Comparison of ENCODE assay signal across 29 cellular contexts in genomic region chr10:91603173-91603572, GRCh38. TPM values are rescaled to one million over a fixed set of nuclear protein-coding genes. Genes with fewer than 3 reads are reported as not detected.
DNase-seq lines count a peak whose midpoint lies in the region; ATAC-seq, FAIRE-seq and TF ChIP-seq lines count a peak whose summit lies in the region.
"Had no signal": no experiment of that assay in that cellular context is flagged by ENCODE, and none has a peak within 500 bp of the region (broad histone marks: within the 10 kb centered on the region; RNA-seq: fewer than 3 reads in every experiment).

No MANE protein-coding gene starts in this region.

- no peak for FAIRE-seq in K562 (lab: Jason Lieb, UNC)
- no peak for FAIRE-seq in HepG2 (lab: Jason Lieb, UNC)
- FAIRE-seq: endometrium, GM12891, H54 had no signal

- H3K27ac ChIP-seq in ACC112 (ENCODE audit: low read depth, low read length), result peak overlapping the region; percentile 83; the same call in 1 of the 2 replicates
- no peak overlapping the region for H3K27ac ChIP-seq in K562 (ENCODE audit: extremely low read depth, low read depth, low read length)
- H3K27ac ChIP-seq in HepG2 (ENCODE audit: extremely low read length, insufficient read depth, low read length), result no peak overlapping the region
- H3K27ac ChIP-seq in sigmoid colon, result peak overlapping the region in 3 of 4 donors; percentile 19 to 69 (median 65)
- H3K27ac ChIP-seq: dorsolateral prefrontal cortex, HL-60, SK-N-MC, upper lobe of left lung had no signal

- intact Hi-C loops in K562 (cut with micrococcal nuclease) (no loop called here), HepG2 (cut with micrococcal nuclease; ENCODE audit: unreplicated experiment) (no loop called here), sigmoid colon (cut with DNase I) (no loop called here)

- no peak for TF ChIP-seq RAD21 in K562 (CRISPR knock-in tag; conservative IDR thresholded peaks at IDR 0.05 in 1 of 2, IDR thresholded peaks at IDR 0.05 in 1 of 2)
- TF ChIP-seq RAD21 in HepG2 (CRISPR knock-in tag; IDR thresholded peaks at IDR 0.05), result no peak

- DNase-seq in K562 (ENCODE audit: extremely low read depth in 1 of 4, low spot score in 3 of 4) (no peak), HepG2 (ENCODE audit: low spot score) (no peak), sigmoid colon (no peak), DMS79 treated with DMSO at 0.1 percent for 48 hours (lab: John Stamatoyannopoulos, UW) (no peak), DMS114 treated with DMSO at 0.1 percent for 48 hours (lab: John Stamatoyannopoulos, UW; ENCODE audit: unreplicated experiment) (no peak)
- no peak for DNase-seq in activated CD8-positive, alpha-beta memory T cell treated with anti-CD3 and anti-CD28 coated beads for 24 hours
- DNase-seq: activated CD4-positive, CD25-positive, alpha-beta regulatory T cell; activated naive CD4-positive, alpha-beta T cell; activated naive CD8-positive, alpha-beta T cell treated with anti-CD3 and anti-CD28 coated beads, Interleukin-2, amount 50 U/mL, for 24 hours; activated T-cell treated with anti-CD3 and anti-CD28 coated beads, Interleukin-2, amount 50 U/mL, for 72 hours; CD4-positive, alpha-beta memory T cell; cerebellar nuclear complex; DMS 273 treated with DMSO at 0.1 percent for 48 hours; dorsolateral prefrontal cortex; MV-4-11; NCI-H1436; NCI-H2081 treated with DMSO at 0.1 percent for 48 hours; NCI-H2227 treated with DMSO at 0.1 percent for 48 hours; NCI-H526; upper lobe of left lung had no signal

- H3K79me2 ChIP-seq in ACC112 (ENCODE audit: control insufficient read depth, insufficient read depth, low read length, unreplicated experiment), result no peaks in the 10 kb centered on the region
- no peaks in the 10 kb centered on the region for H3K79me2 ChIP-seq in K562 (ENCODE audit: control insufficient read depth, insufficient read depth, low read length)
- H3K79me2 ChIP-seq in HepG2 (ENCODE audit: insufficient read depth, low read length), result no peaks in the 10 kb centered on the region

- H3K27me3 ChIP-seq in ACC112 (ENCODE audit: insufficient read depth, low read length), result no peaks in the 10 kb centered on the region
- no peaks in the 10 kb centered on the region for H3K27me3 ChIP-seq in K562 (ENCODE audit: control insufficient read depth in 2 of 2, insufficient read depth in 2 of 2, low read length in 2 of 2)
- no peaks in the 10 kb centered on the region for H3K27me3 ChIP-seq in HepG2 (ENCODE audit: control insufficient read depth in 1 of 2, insufficient read depth in 2 of 2, low read length in 2 of 2)
- no peaks in the 10 kb centered on the region for H3K27me3 ChIP-seq in sigmoid colon
- H3K27me3 ChIP-seq: dorsolateral prefrontal cortex, gastroesophageal sphincter, upper lobe of left lung had no signal

- H3K4me2 ChIP-seq in K562 (ENCODE audit: insufficient read depth, low read length), result no peak overlapping the region
- no peak overlapping the region for H3K4me2 ChIP-seq in HepG2 (ENCODE audit: low read depth, low read length)

- H3K4me1 ChIP-seq in ACC112 (ENCODE audit: control insufficient read depth, insufficient read depth, low read length, unreplicated experiment) (peaks cover 51% of the 10 kb centered on the region), K562 (replicated peaks in 1 of 2; ENCODE audit: control insufficient read depth in 2 of 2, insufficient read depth in 2 of 2, low read length in 2 of 2) (peaks cover 0 to 10% of the 10 kb centered on the region in 2 experiments; a peak in 4 of 5 replicates), HepG2 (ENCODE audit: insufficient read depth, low read length) (peaks cover 35% of the 10 kb centered on the region), sigmoid colon (peaks cover 0 to 50% (median 38%) of the 10 kb centered on the region in 4 donors)

- H3K36me3 ChIP-seq in ACC112 (ENCODE audit: insufficient read depth, low read length), result no peaks in the 10 kb centered on the region
- H3K36me3 ChIP-seq in K562 (ENCODE audit: control insufficient read depth, insufficient read depth, low read length), result no peaks in the 10 kb centered on the region
- no peaks in the 10 kb centered on the region for H3K36me3 ChIP-seq in HepG2 (replicated peaks in 1 of 2; ENCODE audit: control insufficient read depth in 1 of 2, insufficient read depth in 2 of 2, low read length in 2 of 2)
- H3K36me3 ChIP-seq in sigmoid colon, result no peaks in the 10 kb centered on the region
- H3K36me3 ChIP-seq: gastroesophageal sphincter, upper lobe of left lung had no signal

- BruUV-seq in K562 (replicated peaks; lab: Mats Ljungman, UMichigan) (no TSS peak), HepG2 (replicated peaks; lab: Mats Ljungman, UMichigan) (no TSS peak)

- H3K9me3 ChIP-seq in K562 (replicated peaks; ENCODE audit: control insufficient read depth, insufficient read depth, low read depth, low read length), result peaks cover 22% of the 10 kb centered on the region
- peaks cover 21% of the 10 kb centered on the region for H3K9me3 ChIP-seq in HepG2 (ENCODE audit: low read length)
- no peaks in the 10 kb centered on the region for H3K9me3 ChIP-seq in sigmoid colon
- H3K9me3 ChIP-seq: gastroesophageal sphincter had no signal

- H4K20me1 ChIP-seq in K562 (replicated peaks; ENCODE audit: control insufficient read depth, insufficient read depth, low read length), result no peaks in the 10 kb centered on the region
- H4K20me1 ChIP-seq in HepG2 (ENCODE audit: insufficient read depth, low read length), result no peaks in the 10 kb centered on the region

- 8% methylated on average over 1 of the region's 1 CpG for WGBS in K562 (ENCODE audit: insufficient coverage, low coverage, missing lambda C conversion rate)
- 57% methylated on average over 1 of the region's 1 CpG for WGBS in HepG2 (ENCODE audit: low lambda C conversion rate)
- WGBS in sigmoid colon, 2 donors, result 91 to 94% methylated on average over 1 of the region's 1 CpG

- TF ChIP-seq CTCF in K562 (IDR thresholded peaks at IDR 0.05 in 2 of 3, conservative IDR thresholded peaks at IDR 0.05 in 1 of 3; ENCODE audit: insufficient read depth in 2 of 3, low read depth in 1 of 3, low read length in 3 of 3) (no peak), HepG2 (CRISPR knock-in tag; IDR thresholded peaks at IDR 0.05) (no peak), sigmoid colon (IDR thresholded peaks at IDR 0.05) (no peak)

- POLR2A ChIA-PET in K562 (lab: Yijun Ruan, JAX), result interaction anchor here (1.2 to 1.6 kb wide), 2 partner anchors 9 to 10 kb away, joined by 3 to 6 read pairs; no protein-coding TSS in a partner anchor
- POLR2A ChIA-PET in HepG2 (lab: Yijun Ruan, JAX), result no interaction called here

- TF ChIP-seq POLR2A in K562 (conservative IDR thresholded peaks at IDR 0.05) (no peak), HepG2 (IDR thresholded peaks at IDR 0.05; ENCODE audit: insufficient read depth in 1 of 2, low read depth in 2 of 2, low read length in 2 of 2) (no peak), sigmoid colon (IDR thresholded peaks at IDR 0.05) (no peak)

- in situ Hi-C loops in K562 (cut with MboI) (no loop called here), HepG2 (cut with HindIII; ENCODE audit: extremely low pct_ligation_motif_present, low pct_unique_long_range_greater_than_20kb) (no loop called here)

- no peak for ATAC-seq in K562
- ATAC-seq in HepG2, result no peak
- no peak for ATAC-seq in GM21619 (IDR thresholded peaks at IDR 0.05; ENCODE audit: unreplicated experiment)
- ATAC-seq: activated naive CD8-positive, alpha-beta T cell treated with anti-CD3 and anti-CD28 coated beads, Interleukin-2, amount 50 U/mL, for 24 hours; activated T-cell treated with anti-CD3 and anti-CD28 coated beads, Interleukin-2, amount 50 U/mL, for 72 hours; gastroesophageal sphincter; stimulated activated effector memory CD8-positive, alpha-beta T cell treated with anti-CD3 and anti-CD28 coated beads, Interleukin-12 subunit alpha, Interleukin-12 subunit beta, amount 100 ng/mL, for 72 hours had no signal

- CTCF ChIA-PET in K562 (lab: Yijun Ruan, JAX; ENCODE audit: low intra/inter-chr PET ratio), result no interaction called here
- CTCF ChIA-PET in HepG2 (lab: Yijun Ruan, JAX; ENCODE audit: low intra/inter-chr PET ratio, low total read pairs), result no interaction called here

- no peak for TF ChIP-seq EP300 in K562 (IDR thresholded peaks at IDR 0.05; ENCODE audit: low read length)
- no peak for TF ChIP-seq EP300 in HepG2 (IDR thresholded peaks at IDR 0.05; ENCODE audit: low read depth in 2 of 2, low read length in 2 of 2)
- no peak for TF ChIP-seq EP300 in HepG2 (CRISPR knock-in tag; IDR thresholded peaks at IDR 0.05; ENCODE audit: borderline replicate concordance)
- TF ChIP-seq EP300 in sigmoid colon (IDR thresholded peaks at IDR 0.05), result no peak

- H2AFZ ChIP-seq in ACC112 (ENCODE audit: low read length, unreplicated experiment) (no peak overlapping the region), K562 (ENCODE audit: low read depth, low read length) (no peak overlapping the region), HepG2 (ENCODE audit: low read length) (no peak overlapping the region)

- no peaks in the 10 kb centered on the region for H3K9me1 ChIP-seq in K562 (ENCODE audit: control insufficient read depth, insufficient read depth, low read length)

- H3K4me3 ChIP-seq in ACC112 (ENCODE audit: low read depth, low read length), result no peak overlapping the region
- no peak overlapping the region for H3K4me3 ChIP-seq in K562
- H3K4me3 ChIP-seq in HepG2 (replicated peaks in 1 of 3; ENCODE audit: insufficient read depth in 1 of 3, low read depth in 2 of 3, low read length in 3 of 3), result no peak overlapping the region
- no peak overlapping the region for H3K4me3 ChIP-seq in sigmoid colon
- H3K4me3 ChIP-seq: dorsolateral prefrontal cortex, gastroesophageal sphincter, SK-N-MC, upper lobe of left lung had no signal

- H3K9ac ChIP-seq in K562 (ENCODE audit: insufficient read depth in 1 of 2, low read depth in 2 of 2, low read length in 2 of 2) (no peak overlapping the region), HepG2 (ENCODE audit: insufficient read depth, low read depth, low read length) (no peak overlapping the region)

RNA-seq across cellular contexts. Expression of gene PPP1R3C, which starts 29.7 kb away (rescaled TPM):
- not detected in 2 replicates for total RNA-seq in K562 (2011; cell fraction: chromatin; rRNA removed; ENCODE audit: low replicate concordance)
- 0.26 TPM in 1 of 2 replicates, not detected in the other for total RNA-seq in K562 (2011; cell fraction: nucleolus; rRNA removed)
- total RNA-seq in K562 (2011; cell fraction: nucleoplasm; rRNA removed), result 0.15 TPM in 1 of 2 replicates, not detected in the other
- 0.08 TPM in 1 of 2 replicates, not detected in the other for total RNA-seq in K562 (2014; rRNA removed)
- total RNA-seq in K562 (2014; rRNA removed; fragmentation: Illumina TruSeq; extraction: Trizol), result 0.10 and 0.11 TPM in 2 replicates
- not detected in 2 replicates for total RNA-seq in K562 (2015; rRNA removed; fragmentation: Illumina TruSeq; extraction: Trizol)
- 0.24 TPM in 1 of 2 replicates, not detected in the other for total RNA-seq in K562 (2021)
- 0.06 and 4.5 TPM in 2 replicates for polyA plus RNA-seq in K562 (2011; rRNA removed)
- polyA plus RNA-seq in K562 (2011; cell fraction: cytosol; rRNA removed), result 3.0 TPM in 1 of 2 replicates, not detected in the other
- polyA plus RNA-seq in K562 (2011; cell fraction: nucleus; rRNA removed), result 0.14 and 4.2 TPM in 2 replicates
- 0.12 and 0.69 TPM in 2 replicates for polyA plus RNA-seq in K562 (2012)
- polyA plus RNA-seq in K562 (2014; fragmentation: Illumina TruSeq; extraction: Trizol), result 0.10 TPM in 2 replicates
- polyA plus RNA-seq in K562 (2014; fragmentation: Nextera tagmentation; extraction: Ambion mirVana), result under 1 TPM; 0.13 to 0.14 TPM
- 0.07 TPM in 1 of 2 replicates, not detected in the other for polyA plus RNA-seq in K562 (2014; rRNA removed)
- 7.1 TPM in 1 of 2 replicates, not detected in the other for polyA minus RNA-seq in K562 (2011; rRNA and poly(A)+ RNA removed)
- polyA minus RNA-seq in K562 (2011; cell fraction: cytosol; rRNA and poly(A)+ RNA removed), result 2.0 TPM in 1 of 2 replicates, not detected in the other
- polyA minus RNA-seq in K562 (2011; cell fraction: nucleus; rRNA and poly(A)+ RNA removed), result 0.27 and 10.4 TPM in 2 replicates
- total RNA-seq in HepG2 (2016; rRNA removed; fragmentation: Illumina TruSeq; extraction: Trizol), result 14.8 and 18.7 TPM in 2 replicates
- 2.8 and 3.5 TPM in 2 replicates for total RNA-seq in HepG2 (2016; cell fraction: cytosol; rRNA removed; fragmentation: Illumina TruSeq; extraction: Trizol; ENCODE audit: low read depth)
- total RNA-seq in HepG2 (2016; cell fraction: insoluble cytoplasmic fraction; rRNA removed; fragmentation: Illumina TruSeq; extraction: Trizol), result 13.6 and 18.6 TPM in 2 replicates
- 8.0 and 9.5 TPM in 2 replicates for total RNA-seq in HepG2 (2016; cell fraction: membrane; rRNA removed; fragmentation: Illumina TruSeq; extraction: Trizol)
- 7.0 and 7.1 TPM in 2 replicates for total RNA-seq in HepG2 (2016; cell fraction: nucleus; rRNA removed; fragmentation: Illumina TruSeq; extraction: Trizol)
- polyA plus RNA-seq in HepG2 (2011; rRNA removed), result 11.4 and 13.3 TPM in 2 replicates
- 6.3 and 10.7 TPM in 2 replicates for polyA plus RNA-seq in HepG2 (2011; cell fraction: cytosol; rRNA removed)
- polyA plus RNA-seq in HepG2 (2011; cell fraction: nucleus; rRNA removed), result 5.5 and 7.0 TPM in 2 replicates
- 13.0 and 17.4 TPM in 2 replicates for polyA plus RNA-seq in HepG2 (2012)
- 0.78 and 0.98 TPM in 2 replicates for polyA plus RNA-seq in HepG2 (2016; cell fraction: cytosol; fragmentation: Illumina TruSeq; extraction: Trizol; ENCODE audit: low read depth)
- polyA plus RNA-seq in HepG2 (2016; cell fraction: insoluble cytoplasmic fraction; fragmentation: Illumina TruSeq; extraction: Trizol; ENCODE audit: low read depth), result 13.2 and 13.9 TPM in 2 replicates
- 2.4 and 2.7 TPM in 2 replicates for polyA plus RNA-seq in HepG2 (2016; cell fraction: membrane; fragmentation: Illumina TruSeq; extraction: Trizol; ENCODE audit: low read depth)
- polyA plus RNA-seq in HepG2 (2016; cell fraction: nucleus; fragmentation: Illumina TruSeq; extraction: Trizol; ENCODE audit: insufficient read depth, low read depth), result 6.2 and 6.4 TPM in 2 replicates
- polyA minus RNA-seq in HepG2 (2011; rRNA and poly(A)+ RNA removed; ENCODE audit: low replicate concordance), result 13.9 and 20.0 TPM in 2 replicates
- polyA minus RNA-seq in HepG2 (2011; cell fraction: cytosol; rRNA and poly(A)+ RNA removed), result 16.0 and 20.2 TPM in 2 replicates
- 21.6 and 26.9 TPM in 2 replicates for polyA minus RNA-seq in HepG2 (2011; cell fraction: nucleus; rRNA and poly(A)+ RNA removed)
- 10 to 100 TPM; 23.7 to 40.0 (median 34.4) TPM for total RNA-seq in sigmoid colon
- polyA plus RNA-seq in sigmoid colon, result 1 to 10 TPM; 1.9 to 4.2 (median 3.2) TPM
- total RNA-seq: CD4-positive, alpha-beta memory T cell had no signal
- polyA plus RNA-seq: CD4-positive, alpha-beta memory T cell had no signal

Comparison
In these comparisons a context has a peak if more than half of its experiments do, and no peak if none do; other contexts are left out.
1. H3K27ac ChIP-seq: peak in ACC112 (single experiment) and sigmoid colon (3 of 4); none in K562 (single experiment) and HepG2 (single experiment).